16 cellular contexts compared by ENCODE assay signal in the genomic region with DNA sequence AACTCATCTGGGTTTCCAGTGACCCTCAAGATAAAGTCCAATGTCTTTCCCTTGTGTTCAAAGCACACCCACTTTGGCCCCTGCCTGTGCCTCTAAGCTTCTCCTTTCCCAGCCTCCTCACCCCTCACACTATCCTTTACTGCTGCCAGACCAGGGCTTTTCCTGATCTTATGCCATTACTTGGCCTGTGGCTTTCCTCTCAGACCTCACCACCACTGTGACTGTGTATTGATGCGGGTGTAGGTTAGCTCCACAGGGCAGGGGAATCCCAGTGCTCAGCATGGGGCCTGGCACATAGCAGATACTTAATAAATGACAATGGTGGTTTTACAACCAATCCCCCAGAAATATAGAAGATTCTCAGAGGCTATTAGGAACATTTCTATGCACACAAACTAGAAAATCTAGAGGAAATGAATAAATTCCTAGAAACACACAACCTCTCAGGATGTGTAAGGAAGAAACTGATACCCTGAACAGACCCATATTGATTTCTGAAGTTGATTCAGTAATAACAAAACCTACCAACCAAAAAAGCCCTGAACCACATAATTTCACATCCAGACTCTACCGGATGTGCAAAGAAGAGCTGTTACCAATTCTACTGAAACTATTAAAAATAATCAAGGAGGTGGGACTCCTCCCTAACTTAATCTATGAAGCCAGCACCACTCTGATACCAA.
DNase-seq lines count a peak whose midpoint lies in the region; ATAC-seq lines count a peak whose summit lies in the region.
"Had no signal": no experiment of that assay in that cellular context is flagged by ENCODE, and none has a peak within 500 bp of the region (broad histone marks: within the 10 kb centered on the region; RNA-seq: fewer than 3 reads in every experiment).

No MANE protein-coding gene starts in this region.

- DNase-seq in activated T-cell treated with anti-CD3 and anti-CD28 coated beads, Interleukin-2, amount 50 U/mL, for 48 hours = peak; percentile 24 to 29
- no peak for DNase-seq in activated T-cell treated with anti-CD3 and anti-CD28 coated beads, Interleukin-2, amount 50 U/mL, for 4 hours
- DNase-seq in mesendoderm = peak; percentile 68
- no peak for DNase-seq in iPS-NIHi7 (ENCODE audit: extremely low spot score)
- no peak for DNase-seq in anterior cingulate cortex (lab: John Stamatoyannopoulos, UW)
- DNase-seq in right cardiac atrium = no peak
- DNase-seq: activated gamma-delta T cell; caudate nucleus; DMS153; naive thymus-derived CD8-positive, alpha-beta T cell had no signal

- H3K4me3 ChIP-seq in mesendoderm (ENCODE audit: low read length) (no peak overlapping the region), right cardiac atrium (ENCODE audit: low read length) (no peak overlapping the region)
- H3K4me3 ChIP-seq: esophagus muscularis mucosa, skin epidermis had no signal

- H3K4ac ChIP-seq in mesendoderm (ENCODE audit: low read depth, low read length) = no peak overlapping the region

- H3K36me3 Mint-ChIP-seq in activated T-cell treated with anti-CD3 and anti-CD28 coated beads, Interleukin-2, amount 50 U/mL, for 4 hours (ENCODE audit: insufficient read depth) = no peaks in the 10 kb centered on the region
- H3K36me3 Mint-ChIP-seq: naive thymus-derived CD8-positive, alpha-beta T cell; WTC11 had no signal

- no peaks in the 10 kb centered on the region for H3K4me1 Mint-ChIP-seq in activated T-cell treated with anti-CD3 and anti-CD28 coated beads, Interleukin-2, amount 50 U/mL, for 4 hours (ENCODE audit: low read depth)
- H3K4me1 Mint-ChIP-seq: naive thymus-derived CD8-positive, alpha-beta T cell; WTC11 had no signal

- intact Hi-C loops in right cardiac atrium (cut with DNase I) = no loop called here

- no peaks in the 10 kb centered on the region for H3K36me3 ChIP-seq in mesendoderm (ENCODE audit: control insufficient read depth, insufficient read depth, low read length)
- H3K36me3 ChIP-seq: esophagus muscularis mucosa had no signal

- ATAC-seq in activated T-cell treated with anti-CD3 and anti-CD28 coated beads, Interleukin-2, amount 50 U/mL, for 4 hours = no peak
- ATAC-seq in GM21723 (IDR thresholded peaks at IDR 0.05; ENCODE audit: unreplicated experiment) (peak; percentile 62), HG03175 (IDR thresholded peaks at IDR 0.05; ENCODE audit: unreplicated experiment) (peak; percentile 57), right cardiac atrium (no peak)
- ATAC-seq: naive thymus-derived CD8-positive, alpha-beta T cell; Right ventricle myocardium inferior; WTC11 had no signal

- no peak overlapping the region for H2AK5ac ChIP-seq in mesendoderm (ENCODE audit: low read length)

- H2BK5ac ChIP-seq in mesendoderm (ENCODE audit: low read length) = no peak overlapping the region

- H3K9me3 Mint-ChIP-seq in activated T-cell treated with anti-CD3 and anti-CD28 coated beads, Interleukin-2, amount 50 U/mL, for 4 hours = no peaks in the 10 kb centered on the region
- H3K9me3 Mint-ChIP-seq: naive thymus-derived CD8-positive, alpha-beta T cell; WTC11 had no signal

- WGBS in mesendoderm (ENCODE audit: extremely low coverage, insufficient coverage, low lambda C conversion rate) = no CpG with 5 or more reads among the region's 2 CpGs
- 79% methylated on average over 2 of the region's 2 CpGs for WGBS in right cardiac atrium

- no peak overlapping the region for H2BK15ac ChIP-seq in mesendoderm (replicated peaks; ENCODE audit: low read depth)

- H3K79me2 ChIP-seq in mesendoderm (ENCODE audit: control insufficient read depth, insufficient read depth, low read length) = no peaks in the 10 kb centered on the region

- H3K4me2 ChIP-seq in mesendoderm (ENCODE audit: low read length) = no peak overlapping the region

- no peak overlapping the region for H3K27ac ChIP-seq in mesendoderm (ENCODE audit: low read depth, low read length)
- H3K27ac ChIP-seq in right cardiac atrium (ENCODE audit: low read length) = no peak overlapping the region
- H3K27ac ChIP-seq: esophagus muscularis mucosa, skin epidermis had no signal

- no peaks in the 10 kb centered on the region for H3K27me3 ChIP-seq in mesendoderm (ENCODE audit: insufficient read depth, low read length, poor library complexity)
- H3K27me3 ChIP-seq in right cardiac atrium (ENCODE audit: control insufficient read depth, insufficient read depth) = no peaks in the 10 kb centered on the region
- H3K27me3 ChIP-seq: esophagus muscularis mucosa had no signal

- no peak overlapping the region for H4K5ac ChIP-seq in mesendoderm (ENCODE audit: low read length)

- no peak overlapping the region for H3K4me3 Mint-ChIP-seq in activated T-cell treated with anti-CD3 and anti-CD28 coated beads, Interleukin-2, amount 50 U/mL, for 4 hours
- H3K4me3 Mint-ChIP-seq: naive thymus-derived CD8-positive, alpha-beta T cell; WTC11 had no signal

- no peak overlapping the region for H2BK120ac ChIP-seq in mesendoderm (ENCODE audit: low read depth, low read length)

- no peak overlapping the region for H3K18ac ChIP-seq in mesendoderm (ENCODE audit: low read length)

- H4K8ac ChIP-seq in mesendoderm (ENCODE audit: low read depth, low read length) = no peak overlapping the region

- H3K9me3 ChIP-seq in right cardiac atrium (ENCODE audit: control insufficient read depth, low read length) = no peaks in the 10 kb centered on the region
- H3K9me3 ChIP-seq: esophagus muscularis mucosa had no signal

- H3K9ac ChIP-seq in mesendoderm (ENCODE audit: low read length) = no peak overlapping the region

- H3K4me1 ChIP-seq in mesendoderm (ENCODE audit: control insufficient read depth, low read depth, low read length) (no peaks in the 10 kb centered on the region), right cardiac atrium (ENCODE audit: control insufficient read depth, insufficient read depth, low read length) (no peaks in the 10 kb centered on the region)
- H3K4me1 ChIP-seq: esophagus muscularis mucosa had no signal

- H3K27me3 Mint-ChIP-seq in activated T-cell treated with anti-CD3 and anti-CD28 coated beads, Interleukin-2, amount 50 U/mL, for 4 hours (ENCODE audit: low read depth) = peaks cover 12% of the 10 kb centered on the region

- no peak overlapping the region for H3K56ac ChIP-seq in mesendoderm (ENCODE audit: low read length)

- H3K79me1 ChIP-seq in mesendoderm (ENCODE audit: low read length) = no peaks in the 10 kb centered on the region

- no peak overlapping the region for H3K23ac ChIP-seq in mesendoderm (ENCODE audit: low read length)

Comparison
In these comparisons a context has a peak if more than half of its experiments do, and no peak if none do; other contexts are left out.
1. DNase-seq: peak in activated T-cell treated with anti-CD3 and anti-CD28 coated beads, Interleukin-2, amount 50 U/mL, for 48 hours (2 of 2) and mesendoderm (single experiment); none in activated T-cell treated with anti-CD3 and anti-CD28 coated beads, Interleukin-2, amount 50 U/mL, for 4 hours (single experiment), iPS-NIHi7 (single experiment), anterior cingulate cortex (0 of 58) and right cardiac atrium (0 of 3).
2. ATAC-seq: peak in GM21723 (single experiment) and HG03175 (single experiment); none in activated T-cell treated with anti-CD3 and anti-CD28 coated beads, Interleukin-2, amount 50 U/mL, for 4 hours (0 of 2) and right cardiac atrium (0 of 2).